In the genomic region with DNA sequence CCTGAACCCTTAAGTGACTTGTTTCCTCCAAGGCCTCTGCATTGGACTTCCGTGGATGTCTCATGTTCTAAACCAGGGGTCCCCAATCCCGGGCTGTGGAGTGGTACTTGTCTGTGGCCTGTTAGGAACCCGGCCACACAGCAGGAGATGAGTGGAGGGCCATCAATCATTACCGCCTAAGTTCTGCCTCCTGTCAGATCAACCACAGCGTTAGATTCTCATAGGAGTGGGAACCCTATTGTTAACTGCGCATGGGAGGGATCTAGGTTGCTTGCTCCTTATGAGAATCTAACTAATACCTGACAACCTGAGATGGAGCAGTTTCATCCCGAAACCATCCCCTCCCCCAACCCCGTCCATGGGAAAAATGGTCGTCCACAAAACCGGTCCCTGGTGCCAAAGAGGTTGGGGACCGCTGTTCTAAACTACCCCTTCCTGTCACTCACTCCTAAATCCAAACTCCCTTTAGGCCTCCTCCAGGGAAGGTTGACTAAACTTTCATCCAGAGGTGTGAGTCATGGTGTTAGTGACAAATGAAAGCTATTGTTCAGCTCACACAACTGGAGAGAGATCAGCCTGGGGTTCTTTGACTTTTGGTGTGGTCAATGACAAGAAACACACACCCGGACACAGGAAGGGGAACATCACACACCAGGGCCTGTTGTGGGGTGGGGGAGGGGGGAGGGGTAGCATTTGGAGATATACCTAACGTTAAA, we compare ENCODE assay signal across 1 cellular context.
TF ChIP-seq lines count a peak whose summit lies in the region.

No MANE protein-coding gene starts in this region.

TF ChIP-seq in IMR-90, 13 proteins besides CTCF, POLR2A, EP300 and RAD21 (continued from another document):
- no peak for TF ChIP-seq NFE2L2 (IDR thresholded peaks at IDR 0.05; ENCODE audit: low read depth, low read length)
- no peak for TF ChIP-seq FOS (IDR thresholded peaks at IDR 0.05; ENCODE audit: low read depth, low read length)
- TF ChIP-seq, protein P1, sequence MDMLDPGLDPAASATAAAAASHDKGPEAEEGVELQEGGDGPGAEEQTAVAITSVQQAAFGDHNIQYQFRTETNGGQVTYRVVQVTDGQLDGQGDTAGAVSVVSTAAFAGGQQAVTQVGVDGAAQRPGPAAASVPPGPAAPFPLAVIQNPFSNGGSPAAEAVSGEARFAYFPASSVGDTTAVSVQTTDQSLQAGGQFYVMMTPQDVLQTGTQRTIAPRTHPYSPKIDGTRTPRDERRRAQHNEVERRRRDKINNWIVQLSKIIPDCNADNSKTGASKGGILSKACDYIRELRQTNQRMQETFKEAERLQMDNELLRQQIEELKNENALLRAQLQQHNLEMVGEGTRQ (IDR thresholded peaks at IDR 0.05; ENCODE audit: low read depth, low read length) = no peak
- TF ChIP-seq SMC3 (IDR thresholded peaks at IDR 0.05; ENCODE audit: low read depth, low read length) = no peak
- TF ChIP-seq CEBPB (IDR thresholded peaks at IDR 0.05; ENCODE audit: low read depth, low read length) = no peak
- TF ChIP-seq BHLHE40 (IDR thresholded peaks at IDR 0.05; ENCODE audit: low read depth, low read length) = no peak
